ENCODE assay signal across 19 cellular contexts in genomic region chr9:108671794-108672193, GRCh38.
DNase-seq lines count a peak whose midpoint lies in the region; TF ChIP-seq lines count a peak whose summit lies in the region.
"Had no signal": no experiment of that assay in that cellular context is flagged by ENCODE, and none has a peak within 500 bp of the region (broad histone marks: within the 10 kb centered on the region; RNA-seq: fewer than 3 reads in every experiment).

No MANE protein-coding gene starts in this region.

- TF ChIP-seq CTCF in suprapubic skin (IDR thresholded peaks at IDR 0.05) = no peak

- no peaks in the 10 kb centered on the region for H3K36me3 ChIP-seq in suprapubic skin
- H3K36me3 ChIP-seq: BLaER1 treated with 17β-estradiol and CSF1 and Interleukin-3, amounts not matched to agents 10 nM and 100 nM; right atrium auricular region; stomach had no signal

- no peaks in the 10 kb centered on the region for H3K9me3 ChIP-seq in suprapubic skin
- H3K9me3 ChIP-seq: right atrium auricular region, stomach had no signal

- DNase-seq in GM03348 (ENCODE audit: low spot score) (peak; percentile 83), RPMI7951 (ENCODE audit: low read depth) (peak; percentile 40), fibroblast of gingiva (ENCODE audit: low read depth) (peak; percentile 83), suprapubic skin (ENCODE audit: low spot score in 2 of 2) (no peak), MV-4-11 (lab: John Stamatoyannopoulos, UW) (no peak)
- DNase-seq in activated effector memory CD4-positive, alpha-beta T cell treated with anti-CD3 and anti-CD28 coated beads, Interleukin-2, amount 50 U/mL, for 16 hours = no peak
- DNase-seq in central memory CD4-positive, alpha-beta T cell = no peak
- DNase-seq: activated CD4-positive, alpha-beta T cell treated with anti-CD3 and anti-CD28 coated beads, Interleukin-2, amount 50 U/mL, for 1 hour; activated naive CD4-positive, alpha-beta T cell treated with anti-CD3 and anti-CD28 coated beads for 36 hours; activated T-cell treated with anti-CD3 and anti-CD28 coated beads for 4 hours; aorta; left ventricle myocardium superior; NCI-H187; NCI-H446 treated with DMSO at 0.1 percent for 48 hours; NK-92 treated with Interleukin-12 subunit alpha and Interleukin-12 subunit beta, amount 100 ng/mL, for 24 hours; nucleus accumbens; stomach had no signal

- no peak overlapping the region for H3K4me3 ChIP-seq in suprapubic skin
- H3K4me3 ChIP-seq: BLaER1 treated with 17β-estradiol and CSF1 and Interleukin-3, amounts not matched to agents 10 nM and 100 nM; right atrium auricular region; stomach had no signal

- no peaks in the 10 kb centered on the region for H3K27me3 ChIP-seq in suprapubic skin
- H3K27me3 ChIP-seq: BLaER1 treated with 17β-estradiol and CSF1 and Interleukin-3, amounts not matched to agents 10 nM and 100 nM; right atrium auricular region; stomach had no signal

- H3K4me1 ChIP-seq in suprapubic skin = peaks cover 48% of the 10 kb centered on the region
- H3K4me1 ChIP-seq: right atrium auricular region, stomach had no signal

- 41% methylated on average over 4 of the region's 4 CpGs for WGBS in suprapubic skin

- TF ChIP-seq POLR2A in suprapubic skin (IDR thresholded peaks at IDR 0.05) = no peak

- no peak for TF ChIP-seq EP300 in suprapubic skin (IDR thresholded peaks at IDR 0.05)

- peak overlapping the region; percentile 88 for H3K27ac ChIP-seq in suprapubic skin
- H3K27ac ChIP-seq: BLaER1 treated with 17β-estradiol and CSF1 and Interleukin-3, amounts not matched to agents 10 nM and 100 nM; right atrium auricular region; stomach had no signal

Comparison
In these comparisons a context has a peak if more than half of its experiments do, and no peak if none do; other contexts are left out.
1. DNase-seq: peak in GM03348 (single experiment), RPMI7951 (single experiment) and fibroblast of gingiva (single experiment); none in suprapubic skin (0 of 2), MV-4-11 (single experiment), activated effector memory CD4-positive, alpha-beta T cell treated with anti-CD3 and anti-CD28 coated beads, Interleukin-2, amount 50 U/mL, for 16 hours (single experiment) and central memory CD4-positive, alpha-beta T cell (single experiment).